In the genomic region with DNA sequence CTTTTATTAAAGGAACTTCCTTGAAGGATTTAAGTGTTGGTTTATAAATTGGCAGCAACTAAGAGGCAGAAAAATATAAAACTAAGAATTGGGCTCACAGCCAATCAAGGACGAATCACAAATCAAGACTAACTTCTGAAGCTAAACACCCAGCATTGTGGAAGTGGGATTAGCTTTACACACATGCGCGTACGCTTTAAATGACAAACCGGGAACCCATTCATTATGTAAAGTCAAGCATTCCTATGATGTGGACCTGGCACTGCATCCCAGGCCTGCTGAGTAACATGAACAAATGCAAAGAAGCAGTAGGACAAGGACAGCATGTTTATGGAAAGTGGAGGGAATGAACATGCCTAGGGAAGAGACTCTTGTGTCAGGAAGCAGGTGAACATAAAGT, we compare ENCODE assay signal across 18 cellular contexts.
A peak's percentile ranks its signal among the peaks of the same experiment; 100 is the strongest.
DNase-seq lines count a peak whose midpoint lies in the region; ATAC-seq and FAIRE-seq lines count a peak whose summit lies in the region.
"Had no signal": no experiment of that assay in that cellular context is flagged by ENCODE, and none has a peak within 500 bp of the region (broad histone marks: within the 10 kb centered on the region; RNA-seq: fewer than 3 reads in every experiment).

No MANE protein-coding gene starts in this region.

- H3K27me3 ChIP-seq in BLaER1 (no peaks in the 10 kb centered on the region), MG63 (no peaks in the 10 kb centered on the region)
- H3K27me3 ChIP-seq: BLaER1 treated with 17β-estradiol and CSF1 and Interleukin-3, amounts not matched to agents 10 nM and 100 nM had no signal

- no peak overlapping the region for H3K27ac ChIP-seq in BLaER1
- H3K27ac ChIP-seq: BLaER1 treated with 17β-estradiol and CSF1 and Interleukin-3, amounts not matched to agents 10 nM and 100 nM had no signal

- peak overlapping the region; percentile 15; the same call in 1 of the 2 replicates for H3K4me2 ChIP-seq in BLaER1

- DNase-seq in MG63 (peak; percentile 26), left kidney (ENCODE audit: low read depth, low spot score) (peak; percentile 13), urothelium cell line (ENCODE audit: low spot score) (no peak), NCI-H1417 (lab: John Stamatoyannopoulos, UW) (no peak), NCI-H1436 treated with DMSO at 0.1 percent for 48 hours (lab: John Stamatoyannopoulos, UW) (no peak)
- DNase-seq: AML-193; Calu3; CD4-positive, alpha-beta T cell; DMS 273 treated with DMSO at 0.1 percent for 48 hours; EL; GOT3; H9 had no signal

- H3K9me3 ChIP-seq in BLaER1 (peaks cover 4% of the 10 kb centered on the region; the same call in 1 of the 2 replicates), MG63 (no peaks in the 10 kb centered on the region)

- ATAC-seq in HG03280 (IDR thresholded peaks at IDR 0.05; ENCODE audit: unreplicated experiment): no peak
- ATAC-seq: HepG2 had no signal

- H3K36me3 ChIP-seq in BLaER1 (no peaks in the 10 kb centered on the region), MG63 (no peaks in the 10 kb centered on the region)
- H3K36me3 ChIP-seq: BLaER1 treated with 17β-estradiol and CSF1 and Interleukin-3, amounts not matched to agents 10 nM and 100 nM had no signal

- H3K4me3 ChIP-seq in BLaER1 (no peak overlapping the region), MG63 (no peak overlapping the region)
- H3K4me3 ChIP-seq: BLaER1 treated with 17β-estradiol and CSF1 and Interleukin-3, amounts not matched to agents 10 nM and 100 nM had no signal

- peak; percentile 17 for FAIRE-seq in urothelium cell line (lab: Jason Lieb, UNC)
- FAIRE-seq: G401.6, GM12892, HepG2 had no signal

- peaks cover 18% of the 10 kb centered on the region for H3K4me1 ChIP-seq in BLaER1

- no peak overlapping the region for H3K9ac ChIP-seq in BLaER1
- H3K9ac ChIP-seq: BLaER1 treated with 17β-estradiol and CSF1 and Interleukin-3, amounts not matched to agents 10 nM and 100 nM had no signal

- H4K20me1 ChIP-seq in BLaER1: no peaks in the 10 kb centered on the region
- H4K20me1 ChIP-seq: BLaER1 treated with 17β-estradiol and CSF1 and Interleukin-3, amounts not matched to agents 10 nM and 100 nM had no signal

Comparison
In these comparisons a context has a peak if more than half of its experiments do, and no peak if none do; other contexts are left out.
1. DNase-seq: peak in MG63 (single experiment) and left kidney (single experiment); none in urothelium cell line (single experiment), NCI-H1417 (0 of 3) and NCI-H1436 treated with DMSO at 0.1 percent for 48 hours (single experiment).